7 cellular contexts compared by ENCODE assay signal in genomic region chr14:105554022-105554421, GRCh38. TPM values are rescaled to one million over a fixed set of nuclear protein-coding genes. Genes with fewer than 3 reads are reported as not detected.
"Had no signal": no experiment of that assay in that cellular context is flagged by ENCODE, and none has a peak within 500 bp of the region (broad histone marks: within the 10 kb centered on the region; RNA-seq: fewer than 3 reads in every experiment).

No MANE protein-coding gene starts in this region.

- H3K4me3 ChIP-seq: GM23338, K562 had no signal

- H3K27ac ChIP-seq: HL-60 had no signal

- H2AFZ ChIP-seq: GM23338 had no signal

- DNase-seq: H9, HCEC 1CT had no signal

- H3K4me2 ChIP-seq: GM23338 had no signal

- ATAC-seq: GM23338, HepG2, K562 had no signal

RNA-seq across cellular contexts. Expression of gene TMEM121, which starts 27.6 kb away (rescaled TPM):
- total RNA-seq: H1 had no signal
- polyA plus RNA-seq: K562 had no signal
